Comparison of ENCODE assay signal across 24 cellular contexts in the genomic region with DNA sequence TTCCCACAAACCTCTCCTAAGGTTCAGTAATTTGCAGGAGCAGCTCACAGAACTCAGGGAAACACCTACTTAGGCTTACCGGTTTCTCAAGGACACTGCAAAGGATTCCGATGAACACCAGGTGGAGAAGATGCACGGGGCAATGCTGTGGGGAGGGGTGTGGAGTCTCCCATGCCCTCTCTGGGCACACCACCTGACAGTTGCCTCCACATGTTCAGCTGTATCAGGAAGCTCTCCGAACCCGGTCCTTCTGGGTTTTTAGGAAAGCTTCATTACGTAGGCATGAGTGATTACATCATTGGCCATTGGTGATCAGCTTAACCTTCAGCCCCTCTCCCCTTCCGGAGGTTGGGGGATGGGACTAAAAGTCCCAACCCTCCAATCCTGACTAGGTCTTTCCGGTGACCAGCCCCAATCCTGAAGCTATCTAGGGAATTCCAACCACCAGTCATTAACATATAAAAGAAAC. TPM values are rescaled to one million over a fixed set of nuclear protein-coding genes. Genes with fewer than 3 reads are reported as not detected.
DNase-seq lines count a peak whose midpoint lies in the region; ATAC-seq, FAIRE-seq and TF ChIP-seq lines count a peak whose summit lies in the region.
"Had no signal": no experiment of that assay in that cellular context is flagged by ENCODE, and none has a peak within 500 bp of the region (broad histone marks: within the 10 kb centered on the region; RNA-seq: fewer than 3 reads in every experiment).

No MANE protein-coding gene starts in this region.

- no peaks in the 10 kb centered on the region for H3K27me3 ChIP-seq in HUES48 (ENCODE audit: control insufficient read depth, insufficient read depth, low read length)
- H3K27me3 ChIP-seq: adrenal gland; BLaER1 treated with 17β-estradiol and CSF1 and Interleukin-3, amounts not matched to agents 10 nM and 100 nM; neutrophil; uterus had no signal

- ATAC-seq in A549 = peak; percentile 53 to 56; a peak in 4 of 6 replicates
- no peak for ATAC-seq in left lobe of liver
- ATAC-seq: K562, mucosa of descending colon had no signal

- no peak overlapping the region for H3K4me3 Mint-ChIP-seq in endothelial cell (ENCODE audit: unreplicated experiment)
- H3K4me3 Mint-ChIP-seq: activated CD4-positive, alpha-beta T cell treated with anti-CD3 and anti-CD28 coated beads, Interleukin-2, amount 10 ng/mL, durations not matched to agents 7 days and 5 days had no signal

- H3K27ac Mint-ChIP-seq in endothelial cell (ENCODE audit: unreplicated experiment) = peak overlapping the region; percentile 81
- H3K27ac Mint-ChIP-seq: activated CD4-positive, alpha-beta T cell treated with anti-CD3 and anti-CD28 coated beads, Interleukin-2, amount 10 ng/mL, durations not matched to agents 7 days and 5 days had no signal

- H3K4me1 ChIP-seq in A549 = peaks cover 8% of the 10 kb centered on the region; the same call in 2 of the 3 replicates
- H3K4me1 ChIP-seq in HUES48 (ENCODE audit: control insufficient read depth, insufficient read depth, low read length) = peaks cover 17% of the 10 kb centered on the region
- H3K4me1 ChIP-seq: left ventricle myocardium inferior, uterus had no signal

- H3K36me3 Mint-ChIP-seq in endothelial cell (ENCODE audit: low read depth, unreplicated experiment) = peaks cover 4% of the 10 kb centered on the region

- no peak for TF ChIP-seq CTCF in A549 (IDR thresholded peaks at IDR 0.05)
- no peak for TF ChIP-seq CTCF in endothelial cell (IDR thresholded peaks at IDR 0.05; ENCODE audit: unreplicated experiment)

- WGBS in A549 (ENCODE audit: missing lambda C conversion rate) = 76% methylated on average over 8 of the region's 8 CpGs

- POLR2A ChIA-PET in A549 (lab: Yijun Ruan, JAX) = no interaction called here

- H3K4me3 ChIP-seq in A549 = no peak overlapping the region
- peak overlapping the region; percentile 74 for H3K4me3 ChIP-seq in HUES48 (ENCODE audit: low read depth, low read length)
- H3K4me3 ChIP-seq: adrenal gland; BLaER1 treated with 17β-estradiol and CSF1 and Interleukin-3, amounts not matched to agents 10 nM and 100 nM; K562; left ventricle myocardium inferior; mucosa of descending colon; PC-9; uterus had no signal

- H3K36me3 ChIP-seq in HUES48 (ENCODE audit: control insufficient read depth, insufficient read depth, low read length) = peaks cover 39% of the 10 kb centered on the region
- H3K36me3 ChIP-seq: uterus had no signal

- no peak for FAIRE-seq in A549 (lab: Jason Lieb, UNC)
- FAIRE-seq in GM12891 (lab: Jason Lieb, UNC) = no peak
- FAIRE-seq: D721Med had no signal

- no peak overlapping the region for H3K4me2 ChIP-seq in A549
- H3K4me2 ChIP-seq: BLaER1 treated with 17β-estradiol and CSF1 and Interleukin-3, amounts not matched to agents 10 nM and 100 nM; PC-9 had no signal

- no peak for TF ChIP-seq EP300 in A549 (IDR thresholded peaks at IDR 0.05)

- no peaks in the 10 kb centered on the region for H3K9me3 Mint-ChIP-seq in endothelial cell (ENCODE audit: unreplicated experiment)
- H3K9me3 Mint-ChIP-seq: activated CD4-positive, alpha-beta T cell treated with anti-CD3 and anti-CD28 coated beads, Interleukin-2, amount 10 ng/mL, durations not matched to agents 7 days and 5 days had no signal

- H3K27ac ChIP-seq in A549 (no peak overlapping the region), HUES48 (ENCODE audit: low read depth, low read length) (peak overlapping the region; percentile 99)
- H3K27ac ChIP-seq: adrenal gland; BLaER1 treated with 17β-estradiol and CSF1 and Interleukin-3, amounts not matched to agents 10 nM and 100 nM; left ventricle myocardium inferior; neutrophil; PC-9 had no signal

- peak overlapping the region; percentile 84 for H3K9ac ChIP-seq in HUES48 (ENCODE audit: low read depth, low read length)
- H3K9ac ChIP-seq: BLaER1 treated with 17β-estradiol and CSF1 and Interleukin-3, amounts not matched to agents 10 nM and 100 nM had no signal

- no peaks in the 10 kb centered on the region for H3K9me3 ChIP-seq in A549
- no peaks in the 10 kb centered on the region for H3K9me3 ChIP-seq in HUES48 (ENCODE audit: control insufficient read depth, insufficient read depth, low read length)
- H3K9me3 ChIP-seq: adrenal gland; BLaER1 treated with 17β-estradiol and CSF1 and Interleukin-3, amounts not matched to agents 10 nM and 100 nM; left ventricle myocardium inferior; mucosa of descending colon; neutrophil; uterus had no signal

- DNase-seq in A549 (ENCODE audit: low read depth in 1 of 2, low spot score in 1 of 2) (no peak), endothelial cell (ENCODE audit: low spot score) (no peak), left lobe of liver (ENCODE audit: low spot score) (peak; percentile 23), HuH-7.5 (ENCODE audit: low spot score) (no peak), GM12891 (ENCODE audit: insufficient read length, low spot score) (no peak), NCI-H2196 treated with DMSO at 0.1 percent for 48 hours (lab: John Stamatoyannopoulos, UW; ENCODE audit: unreplicated experiment) (no peak), NCI-H146 treated with DMSO at 0.1 percent for 48 hours (lab: John Stamatoyannopoulos, UW; ENCODE audit: unreplicated experiment) (no peak)
- DNase-seq: activated CD4-positive, alpha-beta T cell treated with anti-CD3 and anti-CD28 coated beads, Interleukin-2, amount 10 ng/mL, durations not matched to agents 7 days and 5 days; activated gamma-delta T cell treated with Interleukin-2 at 50 U/mL for 16 hours; foreskin fibroblast; hippocampal formation; left ventricle myocardium inferior; mucosa of descending colon; NCI-H187 treated with DMSO at 0.1 percent for 48 hours; NCI-H345; PC-9; T-helper 1 cell; uterus had no signal

- TF ChIP-seq POLR2A in A549 (IDR thresholded peaks at IDR 0.05; ENCODE audit: low read length) (no peak), GM12891 (IDR thresholded peaks at IDR 0.05; ENCODE audit: low read depth, low read length) (no peak)

- CTCF ChIA-PET in A549 (lab: Yijun Ruan, JAX) = interaction anchor here (0.8 to 2.6 kb wide), 3 partner anchors 15 to 36 kb away, joined by 3 to 10 read pairs (median 4); no protein-coding TSS in a partner anchor

- peaks cover 11% of the 10 kb centered on the region for H3K4me1 Mint-ChIP-seq in endothelial cell (ENCODE audit: unreplicated experiment)
- H3K4me1 Mint-ChIP-seq: activated CD4-positive, alpha-beta T cell treated with anti-CD3 and anti-CD28 coated beads, Interleukin-2, amount 10 ng/mL, durations not matched to agents 7 days and 5 days had no signal

- no peaks in the 10 kb centered on the region for H3K27me3 Mint-ChIP-seq in endothelial cell (ENCODE audit: unreplicated experiment)
- H3K27me3 Mint-ChIP-seq: activated CD4-positive, alpha-beta T cell treated with anti-CD3 and anti-CD28 coated beads, Interleukin-2, amount 10 ng/mL, durations not matched to agents 7 days and 5 days had no signal

- TF ChIP-seq RAD21 in A549 (conservative IDR thresholded peaks at IDR 0.05 in 1 of 2, IDR thresholded peaks at IDR 0.05 in 1 of 2) = no peak

TF ChIP-seq in A549, 52 proteins besides CTCF, POLR2A, EP300 and RAD21 (continues in another document):
- TF ChIP-seq, protein P1, sequence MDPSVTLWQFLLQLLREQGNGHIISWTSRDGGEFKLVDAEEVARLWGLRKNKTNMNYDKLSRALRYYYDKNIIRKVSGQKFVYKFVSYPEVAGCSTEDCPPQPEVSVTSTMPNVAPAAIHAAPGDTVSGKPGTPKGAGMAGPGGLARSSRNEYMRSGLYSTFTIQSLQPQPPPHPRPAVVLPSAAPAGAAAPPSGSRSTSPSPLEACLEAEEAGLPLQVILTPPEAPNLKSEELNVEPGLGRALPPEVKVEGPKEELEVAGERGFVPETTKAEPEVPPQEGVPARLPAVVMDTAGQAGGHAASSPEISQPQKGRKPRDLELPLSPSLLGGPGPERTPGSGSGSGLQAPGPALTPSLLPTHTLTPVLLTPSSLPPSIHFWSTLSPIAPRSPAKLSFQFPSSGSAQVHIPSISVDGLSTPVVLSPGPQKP (IDR thresholded peaks at IDR 0.05; ENCODE audit: low read depth, low read length) = no peak
- TF ChIP-seq JUNB (IDR thresholded peaks at IDR 0.05) (no peak), FOSB (CRISPR knock-in tag; IDR thresholded peaks at IDR 0.05) (no peak), EHF (CRISPR knock-in tag; IDR thresholded peaks at IDR 0.05) (no peak), SREBF2 (IDR thresholded peaks at IDR 0.05) (no peak)

TF ChIP-seq in GM12891, 5 proteins besides CTCF, POLR2A, EP300 and RAD21:
- TF ChIP-seq POLR2AphosphoS5 (IDR thresholded peaks at IDR 0.05; ENCODE audit: low read depth, low read length) (no peak), POU2F2 (IDR thresholded peaks at IDR 0.05; ENCODE audit: low read depth, low read length) (no peak), PAX5 (IDR thresholded peaks at IDR 0.05; ENCODE audit: insufficient read depth, low read length, severe bottlenecking) (no peak)

RNA-seq across cellular contexts. Expression of a gene that starts 21.6 kb away (rescaled TPM):
- polyA plus RNA-seq in A549 (2011; rRNA removed) (18.4 and 20.0 TPM in 2 replicates), A549 (2017; fragmentation: RNase III; extraction: RNeasy Plus Mini Kit Qiagen cat#74134 plus additional on column Dnase treatment) (9.6 to 11.2 TPM (median 9.9 TPM) in 3 replicates)
- polyA plus RNA-seq in A549 (2012; cell fraction: cytosol; rRNA removed) = 18.1 and 22.4 TPM in 2 replicates
- 7.9 and 8.5 TPM in 2 replicates for polyA plus RNA-seq in A549 (2012; cell fraction: nucleus; rRNA removed)
- polyA minus RNA-seq in A549 (2011; rRNA and poly(A)+ RNA removed) = 8.9 and 10.0 TPM in 2 replicates
- total RNA-seq in endothelial cell (ENCODE audit: unreplicated experiment) (6.7 TPM), left lobe of liver (6.9 TPM)
- 3.8 TPM for polyA plus RNA-seq in GM12891 (2012; ENCODE audit: low read depth, missing spikeins)
